Comparison of ENCODE assay signal across 25 cellular contexts in genomic region chr20:48606841-48607543, GRCh38.
DNase-seq lines count a peak whose midpoint lies in the region; ATAC-seq lines count a peak whose summit lies in the region.
"Had no signal": no experiment of that assay in that cellular context is flagged by ENCODE, and none has a peak within 500 bp of the region (broad histone marks: within the 10 kb centered on the region; RNA-seq: fewer than 3 reads in every experiment).

No MANE protein-coding gene starts in this region.

- H3K27ac Mint-ChIP-seq in natural killer cell treated with Interleukin-12 subunit alpha and Interleukin-12 subunit beta and Interleukin-15 and Interleukin-18, amount 100 ng/mL, for 72 hours: no peak overlapping the region
- H3K27ac Mint-ChIP-seq in activated T-cell treated with anti-CD3 and anti-CD28 coated beads, Interleukin-2, amount 50 U/mL, for 24 hours: no peak overlapping the region
- H3K27ac Mint-ChIP-seq: B cell; stimulated activated naive CD8-positive, alpha-beta T cell treated with anti-CD3 and anti-CD28 coated beads, Interleukin-15, Interleukin-2, amounts not matched to agents 100 ng/mL and 50 ng/mL, for 24 hours; T-helper 2 cell treated with Interferon-gamma antibody and Interleukin-4, amounts not matched to agents 5 μg/mL and 100 μg/mL, for 36 hours had no signal

- peaks cover 0 to 6% of the 10 kb centered on the region in 2 donors for H3K27me3 Mint-ChIP-seq in natural killer cell treated with Interleukin-12 subunit alpha and Interleukin-12 subunit beta and Interleukin-15 and Interleukin-18, amount 100 ng/mL, for 72 hours
- peaks cover 2% of the 10 kb centered on the region for H3K27me3 Mint-ChIP-seq in activated T-cell treated with anti-CD3 and anti-CD28 coated beads, Interleukin-2, amount 50 U/mL, for 24 hours
- H3K27me3 Mint-ChIP-seq: CD8-positive, alpha-beta memory T cell; stimulated activated naive CD8-positive, alpha-beta T cell treated with anti-CD3 and anti-CD28 coated beads, Interleukin-15, Interleukin-2, amounts not matched to agents 100 ng/mL and 50 ng/mL, for 24 hours had no signal

- DNase-seq in cardiac septum (ENCODE audit: low spot score) (peak; percentile 74), left ventricle myocardium superior (no peak), iPS-NIHi11 (ENCODE audit: low spot score) (no peak)
- DNase-seq in natural killer cell treated with Interleukin-12 subunit alpha and Interleukin-12 subunit beta and Interleukin-15 and Interleukin-18, amount 100 ng/mL, for 72 hours (ENCODE audit: low spot score): peak; percentile 40
- DNase-seq in activated T-cell treated with anti-CD3 and anti-CD28 coated beads, Interleukin-2, amount 50 U/mL, for 24 hours: no peak
- DNase-seq: ACHN; activated CD4-positive, alpha-beta T cell treated with anti-CD3 and anti-CD28 coated beads for 4 hours; activated gamma-delta T cell treated with Interleukin-2 at 50 U/mL for 16 hours; dermis blood vessel endothelial cell; EL; esophagus squamous epithelium; foreskin keratinocyte; heart right ventricle; NCI-H1092 treated with DMSO at 0.1 percent for 48 hours; NCI-H187 treated with DMSO at 0.1 percent for 48 hours; NCI-H524 treated with DMSO at 0.1 percent for 48 hours; SIG-M5; stimulated activated CD4-positive, alpha-beta T cell treated with anti-CD3 and anti-CD28 coated beads, Interleukin-1b, Interleukin-23, amount 100 ng/mL, for 48 hours had no signal

- H3K36me3 Mint-ChIP-seq in natural killer cell treated with Interleukin-12 subunit alpha and Interleukin-12 subunit beta and Interleukin-15 and Interleukin-18, amount 100 ng/mL, for 72 hours: no peaks in the 10 kb centered on the region
- no peaks in the 10 kb centered on the region for H3K36me3 Mint-ChIP-seq in activated T-cell treated with anti-CD3 and anti-CD28 coated beads, Interleukin-2, amount 50 U/mL, for 24 hours (ENCODE audit: low read depth)
- H3K36me3 Mint-ChIP-seq: CD8-positive, alpha-beta memory T cell had no signal

- no peaks in the 10 kb centered on the region for H3K4me1 Mint-ChIP-seq in natural killer cell treated with Interleukin-12 subunit alpha and Interleukin-12 subunit beta and Interleukin-15 and Interleukin-18, amount 100 ng/mL, for 72 hours (ENCODE audit: low read depth in 2 of 2)
- peaks cover 11% of the 10 kb centered on the region for H3K4me1 Mint-ChIP-seq in activated T-cell treated with anti-CD3 and anti-CD28 coated beads, Interleukin-2, amount 50 U/mL, for 24 hours (ENCODE audit: low read depth)
- H3K4me1 Mint-ChIP-seq: B cell had no signal

- H3K4me3 Mint-ChIP-seq in natural killer cell treated with Interleukin-12 subunit alpha and Interleukin-12 subunit beta and Interleukin-15 and Interleukin-18, amount 100 ng/mL, for 72 hours: no peak overlapping the region
- H3K4me3 Mint-ChIP-seq in activated T-cell treated with anti-CD3 and anti-CD28 coated beads, Interleukin-2, amount 50 U/mL, for 24 hours: no peak overlapping the region
- H3K4me3 Mint-ChIP-seq: B cell; CD8-positive, alpha-beta memory T cell; stimulated activated naive CD8-positive, alpha-beta T cell treated with anti-CD3 and anti-CD28 coated beads, Interleukin-15, Interleukin-2, amounts not matched to agents 100 ng/mL and 50 ng/mL, for 24 hours; T-helper 2 cell treated with Interferon-gamma antibody and Interleukin-4, amounts not matched to agents 5 μg/mL and 100 μg/mL, for 36 hours had no signal

- intact Hi-C loops in cardiac septum (cut with DNase I) (no loop called here), left ventricle myocardium superior (cut with micrococcal nuclease) (no loop called here)

- ATAC-seq in left ventricle myocardium superior (no peak), esophagus mucosa (peak; percentile 23), HG03378 (IDR thresholded peaks at IDR 0.05; ENCODE audit: unreplicated experiment) (no peak)
- peak in 1 of 2 donors; percentile 13 for ATAC-seq in natural killer cell treated with Interleukin-12 subunit alpha and Interleukin-12 subunit beta and Interleukin-15 and Interleukin-18, amount 100 ng/mL, for 72 hours
- ATAC-seq: body of pancreas, foreskin keratinocyte had no signal

- no peaks in the 10 kb centered on the region for H3K9me3 Mint-ChIP-seq in natural killer cell treated with Interleukin-12 subunit alpha and Interleukin-12 subunit beta and Interleukin-15 and Interleukin-18, amount 100 ng/mL, for 72 hours
- H3K9me3 Mint-ChIP-seq in activated T-cell treated with anti-CD3 and anti-CD28 coated beads, Interleukin-2, amount 50 U/mL, for 24 hours: no peaks in the 10 kb centered on the region
- H3K9me3 Mint-ChIP-seq: CD8-positive, alpha-beta memory T cell; stimulated activated naive CD8-positive, alpha-beta T cell treated with anti-CD3 and anti-CD28 coated beads, Interleukin-15, Interleukin-2, amounts not matched to agents 100 ng/mL and 50 ng/mL, for 24 hours; T-helper 2 cell treated with Interferon-gamma antibody and Interleukin-4, amounts not matched to agents 5 μg/mL and 100 μg/mL, for 36 hours had no signal

Comparison
In these comparisons a context has a peak if more than half of its experiments do, and no peak if none do; other contexts are left out.
1. DNase-seq: peak in cardiac septum (single experiment) and natural killer cell treated with Interleukin-12 subunit alpha and Interleukin-12 subunit beta and Interleukin-15 and Interleukin-18, amount 100 ng/mL, for 72 hours (single experiment); none in left ventricle myocardium superior (single experiment), activated T-cell treated with anti-CD3 and anti-CD28 coated beads, Interleukin-2, amount 50 U/mL, for 24 hours (single experiment) and iPS-NIHi11 (single experiment).